ENCODE assay signal across 8 cellular contexts in genomic region chr22:36856121-36856791, GRCh38. TPM values are rescaled to one million over a fixed set of nuclear protein-coding genes. Genes with fewer than 3 reads are reported as not detected.
DNase-seq lines count a peak whose midpoint lies in the region; ATAC-seq and TF ChIP-seq lines count a peak whose summit lies in the region.

No MANE protein-coding gene starts in this region.

- no peak overlapping the region for H3K4me3 ChIP-seq in epithelial cell of proximal tubule (ENCODE audit: low read depth, low read length)
- no peak overlapping the region for H3K4me3 ChIP-seq in naive thymus-derived CD4-positive, alpha-beta T cell (ENCODE audit: low read length)

- H3K27me3 Mint-ChIP-seq in naive thymus-derived CD4-positive, alpha-beta T cell = peaks cover 0 to 5% (median under 1%) of the 10 kb centered on the region in 5 donors

- peaks cover 0 to 12% (median 0%) of the 10 kb centered on the region in 5 donors for H3K36me3 Mint-ChIP-seq in naive thymus-derived CD4-positive, alpha-beta T cell

- peak; percentile 100 for TF ChIP-seq CTCF in epithelial cell of proximal tubule (conservative IDR thresholded peaks at IDR 0.05; ENCODE audit: low read depth, low read length)

- intact Hi-C loops in naive thymus-derived CD4-positive, alpha-beta T cell (cut with micrococcal nuclease) = loop anchor here (1.0 to 10.0 kb wide), 7 partner anchors 74 to 342 kb away; partner anchors contain the start of gene IFT27 (in 2 of the 2)

- no peaks in the 10 kb centered on the region for H3K36me3 ChIP-seq in naive thymus-derived CD4-positive, alpha-beta T cell (ENCODE audit: control insufficient read depth in 2 of 3, insufficient read depth in 3 of 3, low read length in 3 of 3)

- in situ Hi-C loops in KBM-7 (cut with MboI; ENCODE audit: low pct_unique_long_range_greater_than_20kb, low sequenced_read_pairs) = no loop called here

- H3K27ac Mint-ChIP-seq in naive thymus-derived CD4-positive, alpha-beta T cell = peak overlapping the region in 3 of 9 donors; percentile 1 to 38 (median 32)

- CTCF ChIA-PET in naive thymus-derived CD4-positive, alpha-beta T cell (lab: Charles Lee) = interaction anchor here (0.6 to 1.5 kb wide), 20 partner anchors 8 to 341 kb away, joined by 3 to 7 read pairs (median 3); partner anchors contain the start of gene IFT27

- peak; percentile 92 for ATAC-seq in naive thymus-derived CD4-positive, alpha-beta T cell
- no peak for ATAC-seq in HG03432 (IDR thresholded peaks at IDR 0.05; ENCODE audit: unreplicated experiment)

- H3K27me3 ChIP-seq in naive thymus-derived CD4-positive, alpha-beta T cell (ENCODE audit: control insufficient read depth in 2 of 2, insufficient read depth in 2 of 2, low read length in 2 of 2) = no peaks in the 10 kb centered on the region

- peaks cover 0 to 15% of the 10 kb centered on the region in 2 donors for H3K4me1 ChIP-seq in naive thymus-derived CD4-positive, alpha-beta T cell (ENCODE audit: control insufficient read depth in 2 of 2, insufficient read depth in 2 of 2, low read length in 2 of 2)

- H3K9me3 ChIP-seq in naive thymus-derived CD4-positive, alpha-beta T cell (ENCODE audit: control insufficient read depth in 2 of 3, low read length in 3 of 3) = no peaks in the 10 kb centered on the region

- DNase-seq in GM03348 (ENCODE audit: low spot score) (peak; percentile 94), KBM-7 (peak; percentile 85), OCI-M2 (lab: John Stamatoyannopoulos, UW; ENCODE audit: unreplicated experiment) (peak; percentile 40), activated T-cell treated with anti-CD3 and anti-CD28 coated beads for 24 hours (ENCODE audit: low read depth) (peak; percentile 90), epithelial cell of proximal tubule (ENCODE audit: low read depth) (peak; percentile 9)
- peak; percentile 79 to 99 (median 89) for DNase-seq in naive thymus-derived CD4-positive, alpha-beta T cell
- DNase-seq in stimulated activated CD8-positive, alpha-beta memory T cell treated with anti-CD3 and anti-CD28 coated beads, Interleukin-7, amount 100 ng/mL, for 48 hours (ENCODE audit: extremely low read depth in 1 of 2, low read depth in 1 of 2) = peak; percentile 75 to 77

- no peak overlapping the region for H3K27ac ChIP-seq in naive thymus-derived CD4-positive, alpha-beta T cell (ENCODE audit: low read depth, low read length)

- peaks cover 17 to 45% (median 21%) of the 10 kb centered on the region in 7 donors for H3K4me1 Mint-ChIP-seq in naive thymus-derived CD4-positive, alpha-beta T cell

- POLR2A ChIA-PET in naive thymus-derived CD4-positive, alpha-beta T cell (lab: Charles Lee) = no interaction called here

- peak overlapping the region in 8 of 10 donors; percentile 27 to 75 (median 56) for H3K4me3 Mint-ChIP-seq in naive thymus-derived CD4-positive, alpha-beta T cell

- peaks cover 0 to 3% (median 0%) of the 10 kb centered on the region in 11 donors for H3K9me3 Mint-ChIP-seq in naive thymus-derived CD4-positive, alpha-beta T cell

RNA-seq across cellular contexts. Expression of gene NCF4, which starts 4.5 kb away (rescaled TPM):
- total RNA-seq in epithelial cell of proximal tubule = not detected in 2 replicates
- 10 to 100 TPM in 2 of 5 experiments, 1 to 10 TPM in 3; 3.7 to 57.1 (median 7.8) TPM for total RNA-seq in naive thymus-derived CD4-positive, alpha-beta T cell
- 1 to 10 TPM in 1 of 2 donors, under 1 TPM in 1; 0.24 to 1.4 TPM for polyA plus RNA-seq in naive thymus-derived CD4-positive, alpha-beta T cell

RNA-seq across cellular contexts. Expression of gene PVALB, which starts 39.4 kb away (rescaled TPM):
- not detected in 2 replicates for total RNA-seq in epithelial cell of proximal tubule
- not detected for total RNA-seq in naive thymus-derived CD4-positive, alpha-beta T cell
- polyA plus RNA-seq in naive thymus-derived CD4-positive, alpha-beta T cell = not detected

RNA-seq across cellular contexts. Expression of gene CSF2RB, which starts 57.2 kb away (rescaled TPM):
- total RNA-seq in epithelial cell of proximal tubule = under 0.01 TPM in 1 of 2 replicates, not detected in the other
- total RNA-seq in naive thymus-derived CD4-positive, alpha-beta T cell = 10 to 100 TPM in 3 of 5 experiments, under 1 TPM in 2; 0.57 to 95.0 (median 13.4) TPM
- polyA plus RNA-seq in naive thymus-derived CD4-positive, alpha-beta T cell = not detected

Comparison
In these comparisons a context has a peak if more than half of its experiments do, and no peak if none do; other contexts are left out.
1. DNase-seq: peak in every context shown above with its lines; median percentile 94 in GM03348; 90 in activated T-cell treated with anti-CD3 and anti-CD28 coated beads for 24 hours; 89 in naive thymus-derived CD4-positive, alpha-beta T cell; 85 in KBM-7; 76 in stimulated activated CD8-positive, alpha-beta memory T cell treated with anti-CD3 and anti-CD28 coated beads, Interleukin-7, amount 100 ng/mL, for 48 hours; 40 in OCI-M2; 9 in epithelial cell of proximal tubule.